ENCODE assay signal across 8 cellular contexts in genomic region chr6:29926795-29927427, GRCh38. TPM values are rescaled to one million over a fixed set of nuclear protein-coding genes. Genes with fewer than 3 reads are reported as not detected.
A peak's percentile ranks its signal among the peaks of the same experiment; 100 is the strongest.
DNase-seq lines count a peak whose midpoint lies in the region; ATAC-seq and TF ChIP-seq lines count a peak whose summit lies in the region.

No MANE protein-coding gene starts in this region.

- peak; percentile 70 for ATAC-seq in HG02852 (IDR thresholded peaks at IDR 0.05; ENCODE audit: unreplicated experiment)
- peak; percentile 84 for ATAC-seq in gastroesophageal sphincter
- peak; percentile 80 to 92 (median 83) for ATAC-seq in psoas muscle

- H3K36me3 ChIP-seq in PC-9 (ENCODE audit: low read depth) (no peaks in the 10 kb centered on the region), gastroesophageal sphincter (no peaks in the 10 kb centered on the region), psoas muscle (ENCODE audit: insufficient read depth in 1 of 2, low read depth in 1 of 2) (peaks cover 0 to 6% of the 10 kb centered on the region in 2 donors)

- no peak for TF ChIP-seq EP300 in gastroesophageal sphincter (IDR thresholded peaks at IDR 0.05)

- H3K27me3 ChIP-seq in PC-9 (ENCODE audit: insufficient read depth, low read depth), result no peaks in the 10 kb centered on the region
- H3K27me3 ChIP-seq in gastroesophageal sphincter, result no peaks in the 10 kb centered on the region
- no peaks in the 10 kb centered on the region for H3K27me3 ChIP-seq in psoas muscle (ENCODE audit: insufficient read depth in 3 of 3, low read length in 2 of 3)

- CTCF ChIA-PET in PC-9 (lab: Charles Lee), result no interaction called here

- H3K27ac ChIP-seq in PC-9 (no peak overlapping the region), gastroesophageal sphincter (peak overlapping the region in 3 of 4 donors; percentile 78 to 87 (median 86)), psoas muscle (peak overlapping the region; percentile 89)

- DNase-seq in ELR (ENCODE audit: low read depth) (peak; percentile 24), PC-9 (peak; percentile 48 to 63), activated gamma-delta T cell treated with Interleukin-2 at 50 U/mL for 16 hours (peak; percentile 68), psoas muscle (peak; percentile 77 to 81), ureter (ENCODE audit: low spot score) (peak; percentile 77), midbrain (lab: John Stamatoyannopoulos, UW) (no peak)

- H3F3A ChIP-seq in PC-9 (ENCODE audit: insufficient read depth, low read depth), result no peaks in the 10 kb centered on the region

- H2AFZ ChIP-seq in PC-9, result peak overlapping the region; percentile 70; the same call in 1 of the 2 replicates

- intact Hi-C loops in PC-9 (cut with micrococcal nuclease; ENCODE audit: unreplicated experiment), result no loop called here
- intact Hi-C loops in psoas muscle (cut with DNase I), result loop anchor here in 1 of 2 donors (5.0 kb wide), 1 partner anchor 45 kb away; no protein-coding TSS in a partner anchor

- POLR2A ChIA-PET in PC-9 (lab: Charles Lee; ENCODE audit: unreplicated experiment), result interaction anchor here (0.7 kb wide), 1 partner anchor 129 kb away, joined by 4 read pairs; no protein-coding TSS in a partner anchor

- H3K79me2 ChIP-seq in PC-9 (ENCODE audit: low read depth), result no peaks in the 10 kb centered on the region

- 0% methylated on average over 1 of the region's 54 CpGs; no CpG with 5 or more reads in 1 of the 2 donors for WGBS in gastroesophageal sphincter (ENCODE audit: low coverage in 1 of 2), 2 donors
- 2 to 4% (median 3%) methylated on average over 30 to 54 of the region's 54 CpGs for WGBS in psoas muscle, 3 donors

- H3K9me2 ChIP-seq in PC-9 (ENCODE audit: insufficient read depth), result no peaks in the 10 kb centered on the region

- H3K4me3 ChIP-seq in PC-9, result peak overlapping the region; percentile 46; the same call in 1 of the 2 replicates
- H3K4me3 ChIP-seq in gastroesophageal sphincter, result peak overlapping the region; percentile 52 to 79
- peak overlapping the region; percentile 77 for H3K4me3 ChIP-seq in psoas muscle

- TF ChIP-seq POLR2A in gastroesophageal sphincter (IDR thresholded peaks at IDR 0.05), result peak in 1 of 2 donors; percentile 46

- no peaks in the 10 kb centered on the region for H4K20me1 ChIP-seq in PC-9 (ENCODE audit: insufficient read depth)

- BruUV-seq in PC-9 (replicated peaks; lab: Mats Ljungman, UMichigan), result no TSS peak

- no peak for TF ChIP-seq CTCF in PC-9 (conservative IDR thresholded peaks at IDR 0.05)
- TF ChIP-seq CTCF in gastroesophageal sphincter (IDR thresholded peaks at IDR 0.05), result no peak
- TF ChIP-seq CTCF in psoas muscle (IDR thresholded peaks at IDR 0.05), result no peak

- H3K9me3 ChIP-seq in PC-9 (ENCODE audit: insufficient read depth, low read depth), result no peaks in the 10 kb centered on the region
- H3K9me3 ChIP-seq in gastroesophageal sphincter, result no peaks in the 10 kb centered on the region
- no peaks in the 10 kb centered on the region for H3K9me3 ChIP-seq in psoas muscle

- H3K4me1 ChIP-seq in PC-9 (replicated peaks; ENCODE audit: insufficient read depth) (no peaks in the 10 kb centered on the region), gastroesophageal sphincter (no peaks in the 10 kb centered on the region), psoas muscle (no peaks in the 10 kb centered on the region)

- H3K4me2 ChIP-seq in PC-9, result peak overlapping the region; percentile 53

RNA-seq across cellular contexts. Expression of gene HLA-A, which starts 15.4 kb away (rescaled TPM):
- total RNA-seq in PC-9 (2021), result 168 and 261 TPM in 2 replicates
- total RNA-seq in gastroesophageal sphincter, result 100 to 1,000 TPM; 281 to 626 (median 424) TPM
- 100 to 1,000 TPM in 3 of 4 donors, 10 to 100 TPM in 1; 86.6 to 204 (median 182) TPM for total RNA-seq in psoas muscle
- polyA plus RNA-seq in psoas muscle, result 100 to 1,000 TPM in 2 of 3 donors, 10 to 100 TPM in 1; 88.0 to 290 (median 125) TPM
- 304 TPM for total RNA-seq in ureter
